21 cellular contexts compared by ENCODE assay signal in the genomic region with DNA sequence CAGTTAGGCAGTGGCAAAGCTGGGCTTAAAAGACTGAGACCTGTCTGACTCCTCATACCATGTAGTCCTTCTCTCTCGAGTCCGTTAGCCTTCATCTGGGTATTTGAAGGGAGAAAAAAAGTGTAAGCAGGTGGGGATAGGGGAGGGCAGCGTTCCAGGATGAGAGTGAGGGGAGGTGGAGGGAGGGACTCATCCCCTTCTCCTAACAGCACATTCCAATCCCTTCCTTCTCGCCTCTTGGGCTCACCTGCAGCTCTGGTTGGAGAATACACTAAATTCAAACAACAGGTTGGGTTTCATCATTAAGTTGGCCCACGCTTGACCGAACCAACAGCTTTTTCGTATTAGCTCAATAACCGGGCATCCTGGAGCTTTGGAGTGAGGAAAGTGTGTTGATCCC. TPM values are rescaled to one million over a fixed set of nuclear protein-coding genes. Genes with fewer than 3 reads are reported as not detected.
A peak's percentile ranks its signal among the peaks of the same experiment; 100 is the strongest.
DNase-seq lines count a peak whose midpoint lies in the region; ATAC-seq, FAIRE-seq and TF ChIP-seq lines count a peak whose summit lies in the region.
"Had no signal": no experiment of that assay in that cellular context is flagged by ENCODE, and none has a peak within 500 bp of the region (broad histone marks: within the 10 kb centered on the region; RNA-seq: fewer than 3 reads in every experiment).

No MANE protein-coding gene starts in this region.

- no peak overlapping the region for H2BK120ac ChIP-seq in H1 (replicated peaks; ENCODE audit: low read depth, low read length)

- H3K27ac Mint-ChIP-seq in CD14-positive monocyte: no peak overlapping the region
- no peak overlapping the region for H3K27ac Mint-ChIP-seq in stimulated activated effector memory CD8-positive, alpha-beta T cell treated with anti-CD3 and anti-CD28 coated beads, Interleukin-12 subunit alpha, Interleukin-12 subunit beta, amount 100 ng/mL, for 72 hours
- H3K27ac Mint-ChIP-seq: naive B cell had no signal

- H4K91ac ChIP-seq in H1 (replicated peaks; ENCODE audit: insufficient read length, low read length): no peak overlapping the region

- POLR2A ChIA-PET in H1 (lab: Charles Lee; ENCODE audit: partially characterized antibody): interaction anchor here (1.2 kb wide), 1 partner anchor 15 kb away, joined by 3 read pairs; no protein-coding TSS in a partner anchor
- POLR2A ChIA-PET in PC-3 (lab: Charles Lee; ENCODE audit: unreplicated experiment): no interaction called here

- no peak overlapping the region for H2AK5ac ChIP-seq in H1 (ENCODE audit: low read depth, low read length)

- H2BK5ac ChIP-seq in H1 (ENCODE audit: low read depth, low read length): no peak overlapping the region

- TF ChIP-seq CTCF in CD14-positive monocyte (IDR thresholded peaks at IDR 0.05) (no peak), H1 (IDR thresholded peaks at IDR 0.05; ENCODE audit: control extremely low read depth in 1 of 3, insufficient read depth in 1 of 3, low read depth in 1 of 3, low read length in 3 of 3) (no peak), stomach (IDR thresholded peaks at IDR 0.05) (no peak), PC-3 (conservative IDR thresholded peaks at IDR 0.05; ENCODE audit: low read depth, low read length) (no peak)

- H3K4me1 ChIP-seq in H1 (replicated peaks in 1 of 4; ENCODE audit: control insufficient read depth in 3 of 4, insufficient read depth in 4 of 4, low read length in 3 of 4) (peaks cover 5 to 34% (median 8%) of the 10 kb centered on the region in 4 experiments; a peak in 6 of 7 replicates), muscle layer of colon (ENCODE audit: insufficient read depth, low read length) (peaks cover 77% of the 10 kb centered on the region), stomach (peaks cover 11 to 86% (median 55%) of the 10 kb centered on the region in 4 donors), PC-3 (ENCODE audit: insufficient read depth, low read length) (peaks cover 10% of the 10 kb centered on the region)

- TF ChIP-seq EP300 in H1 (IDR thresholded peaks at IDR 0.05; ENCODE audit: borderline replicate concordance in 1 of 2, low read depth in 2 of 2, low read length in 2 of 2): no peak
- no peak for TF ChIP-seq EP300 in stomach (IDR thresholded peaks at IDR 0.05)

- no peaks in the 10 kb centered on the region for H3K9me2 ChIP-seq in PC-3 (replicated peaks; ENCODE audit: low read length)

- H3K4me2 ChIP-seq in H1 (ENCODE audit: insufficient read depth in 1 of 2, low read depth in 2 of 2, low read length in 2 of 2) (no peak overlapping the region), PC-3 (ENCODE audit: low read length) (no peak overlapping the region)

- H3K9ac ChIP-seq in H1 (replicated peaks in 1 of 4; ENCODE audit: extremely low read depth in 1 of 4, low read depth in 3 of 4, low read length in 3 of 4) (no peak overlapping the region), muscle layer of colon (ENCODE audit: low read length) (peak overlapping the region; percentile 29), PC-3 (ENCODE audit: low read length) (no peak overlapping the region)

- no peak overlapping the region for H2BK15ac ChIP-seq in H1 (ENCODE audit: low read length)

- no peak for ATAC-seq in stimulated activated effector memory CD8-positive, alpha-beta T cell treated with anti-CD3 and anti-CD28 coated beads, Interleukin-12 subunit alpha, Interleukin-12 subunit beta, amount 100 ng/mL, for 72 hours
- ATAC-seq in PC-3: no peak
- ATAC-seq: activated T-cell treated with anti-CD3 and anti-CD28 coated beads, Interleukin-2, amount 50 U/mL, for 4 hours; SK-N-SH treated with all-trans-retinoic acid at 6 μM for 48 hours had no signal

- DNase-seq in CD14-positive monocyte (ENCODE audit: low spot score) (peak; percentile 12), H1 (ENCODE audit: low read depth in 1 of 2, low spot score in 2 of 2) (no peak), stomach (no peak), head of caudate nucleus (no peak), AG08396 (ENCODE audit: low spot score) (no peak), PC-3 (no peak)
- DNase-seq in stimulated activated effector memory CD8-positive, alpha-beta T cell treated with anti-CD3 and anti-CD28 coated beads, Interleukin-12 subunit alpha, Interleukin-12 subunit beta, amount 100 ng/mL, for 72 hours (ENCODE audit: low spot score in 2 of 2): no peak
- DNase-seq: activated CD4-positive, alpha-beta T cell treated with anti-CD3 and anti-CD28 coated beads for 4 hours; activated T-cell treated with anti-CD3 and anti-CD28 coated beads, Interleukin-2, amount 50 U/mL, for 4 hours; cortex of kidney; H9; kidney; naive B cell; NCI-H187; NCI-H2171 treated with DMSO at 0.1 percent for 48 hours; NCI-H69; occipital lobe had no signal

- intact Hi-C loops in CD14-positive monocyte (cut with micrococcal nuclease): no loop called here
- intact Hi-C loops in stomach (cut with DNase I; ENCODE audit: low total_unique reads): no loop called here
- intact Hi-C loops in head of caudate nucleus (cut with DNase I): no loop called here
- intact Hi-C loops in PC-3 (cut with micrococcal nuclease): no loop called here

- no peak for FAIRE-seq in H1 (lab: Jason Lieb, UNC)
- FAIRE-seq: GM12891, HTR-8/SVneo, kidney had no signal

- no peaks in the 10 kb centered on the region for H3K9me3 Mint-ChIP-seq in CD14-positive monocyte
- no peaks in the 10 kb centered on the region for H3K9me3 Mint-ChIP-seq in stimulated activated effector memory CD8-positive, alpha-beta T cell treated with anti-CD3 and anti-CD28 coated beads, Interleukin-12 subunit alpha, Interleukin-12 subunit beta, amount 100 ng/mL, for 72 hours
- H3K9me3 Mint-ChIP-seq: activated T-cell treated with anti-CD3 and anti-CD28 coated beads, Interleukin-2, amount 50 U/mL, for 4 hours; H9 had no signal

- H2AFZ ChIP-seq in H1 (ENCODE audit: low read length): no peak overlapping the region
- no peak overlapping the region for H2AFZ ChIP-seq in PC-3 (ENCODE audit: low read length)

- H4K5ac ChIP-seq in H1 (ENCODE audit: insufficient read length, low read depth, low read length): no peak overlapping the region

- H3K18ac ChIP-seq in H1 (ENCODE audit: extremely low read depth, low read length): no peak overlapping the region

- H3K14ac ChIP-seq in H1 (ENCODE audit: insufficient read length): no peak overlapping the region

- peaks cover 21 to 38% (median 23%) of the 10 kb centered on the region in 3 donors for H3K27me3 Mint-ChIP-seq in CD14-positive monocyte (ENCODE audit: low read depth in 3 of 3)

- H4K20me1 ChIP-seq in H1 (replicated peaks in 1 of 2; ENCODE audit: control insufficient read depth in 1 of 2, insufficient read depth in 2 of 2, low read length in 2 of 2) (peaks cover 0 to 8% of the 10 kb centered on the region in 2 experiments), PC-3 (ENCODE audit: low read length) (0 out of 2 replicates have a peak, but pooled peaks cover 3% of the 10 kb centered on the region)

- H3K27me3 ChIP-seq in H1 (replicated peaks in 1 of 4; ENCODE audit: control insufficient read depth in 3 of 4, extremely low read depth in 1 of 4, insufficient read depth in 3 of 4, low read length in 3 of 4): peaks cover 0 to 24% (median 15%) of the 10 kb centered on the region in 4 experiments; a peak in 6 of 7 replicates
- H3K27me3 ChIP-seq in muscle layer of colon (ENCODE audit: control insufficient read depth in 1 of 2, insufficient read depth in 2 of 2, low read length in 2 of 2): no peaks in the 10 kb centered on the region
- peaks cover 0 to 20% (median 7%) of the 10 kb centered on the region in 3 donors for H3K27me3 ChIP-seq in stomach
- H3K27me3 ChIP-seq in PC-3 (ENCODE audit: low read length): peaks cover 9% of the 10 kb centered on the region; the same call in 1 of the 2 replicates

- no peak overlapping the region for H2BK12ac ChIP-seq in H1 (ENCODE audit: low read depth, low read length)

- H3K79me1 ChIP-seq in H1 (ENCODE audit: low read depth, low read length): no peaks in the 10 kb centered on the region

- TF ChIP-seq POLR2A in H1 (IDR thresholded peaks at IDR 0.05; ENCODE audit: control extremely low read depth in 1 of 2, low read depth in 2 of 2, low read length in 2 of 2) (no peak), stomach (IDR thresholded peaks at IDR 0.05) (no peak)

- no peak overlapping the region for H4K8ac ChIP-seq in H1 (ENCODE audit: extremely low read depth, insufficient read depth, low read length)

- no TSS peak for BruUV-seq in PC-3 (replicated peaks; lab: Mats Ljungman, UMichigan)

- no peak overlapping the region for H2BK20ac ChIP-seq in H1 (ENCODE audit: low read length)

- H3F3A ChIP-seq in PC-3 (ENCODE audit: low read length, unreplicated experiment): no peaks in the 10 kb centered on the region

- H3K56ac ChIP-seq in H1 (replicated peaks; ENCODE audit: insufficient read length, low read depth, low read length): no peak overlapping the region

- no peaks in the 10 kb centered on the region for H3K9me3 ChIP-seq in H1 (ENCODE audit: insufficient read depth in 2 of 2, low read depth in 1 of 2, low read length in 1 of 2)
- H3K9me3 ChIP-seq in muscle layer of colon (ENCODE audit: low read length): no peaks in the 10 kb centered on the region
- H3K9me3 ChIP-seq in stomach: no peaks in the 10 kb centered on the region
- no peaks in the 10 kb centered on the region for H3K9me3 ChIP-seq in PC-3 (ENCODE audit: low read length)

- H3K4me3 ChIP-seq in H1 (ENCODE audit: extremely low read depth in 1 of 4, insufficient read depth in 2 of 4, low read depth in 3 of 4, low read length in 4 of 4): no peak overlapping the region
- no peak overlapping the region for H3K4me3 ChIP-seq in muscle layer of colon (ENCODE audit: low read depth in 1 of 2, low read length in 2 of 2)
- no peak overlapping the region for H3K4me3 ChIP-seq in stomach
- H3K4me3 ChIP-seq in PC-3 (ENCODE audit: low read length): no peak overlapping the region

- peaks cover 57% of the 10 kb centered on the region for H3K4me1 Mint-ChIP-seq in CD14-positive monocyte
- H3K4me1 Mint-ChIP-seq in stimulated activated effector memory CD8-positive, alpha-beta T cell treated with anti-CD3 and anti-CD28 coated beads, Interleukin-12 subunit alpha, Interleukin-12 subunit beta, amount 100 ng/mL, for 72 hours: peaks cover 6% of the 10 kb centered on the region

- peaks cover 7% of the 10 kb centered on the region; the same call in 1 of the 2 replicates for H3K23me2 ChIP-seq in H1 (ENCODE audit: low read depth, low read length)

- H3K4ac ChIP-seq in H1 (replicated peaks; ENCODE audit: insufficient read length, low read depth, low read length): peak overlapping the region; percentile 13

- H3K4me3 Mint-ChIP-seq in CD14-positive monocyte: no peak overlapping the region
- no peak overlapping the region for H3K4me3 Mint-ChIP-seq in stimulated activated effector memory CD8-positive, alpha-beta T cell treated with anti-CD3 and anti-CD28 coated beads, Interleukin-12 subunit alpha, Interleukin-12 subunit beta, amount 100 ng/mL, for 72 hours
- H3K4me3 Mint-ChIP-seq: activated T-cell treated with anti-CD3 and anti-CD28 coated beads, Interleukin-2, amount 50 U/mL, for 4 hours; H9 had no signal

- TF ChIP-seq RAD21 in H1 (IDR thresholded peaks at IDR 0.05 in 1 of 2, conservative IDR thresholded peaks at IDR 0.05 in 1 of 2; ENCODE audit: low read depth in 2 of 2, low read length in 2 of 2): no peak

- H3K36me3 Mint-ChIP-seq in CD14-positive monocyte: peaks cover 0 to 9% of the 10 kb centered on the region in 2 donors
- no peaks in the 10 kb centered on the region for H3K36me3 Mint-ChIP-seq in stimulated activated effector memory CD8-positive, alpha-beta T cell treated with anti-CD3 and anti-CD28 coated beads, Interleukin-12 subunit alpha, Interleukin-12 subunit beta, amount 100 ng/mL, for 72 hours
- H3K36me3 Mint-ChIP-seq: naive B cell had no signal

- WGBS in H1 (ENCODE audit: extremely low coverage in 1 of 2, insufficient coverage in 1 of 2, insufficient read length in 1 of 2, insufficient replicate concordance in 2 of 2, low coverage in 1 of 2, low lambda C conversion rate in 2 of 2, missing lambda C conversion rate in 1 of 2), 2 experiments: 83% methylated on average over 7 of the region's 8 CpGs; no CpG with 5 or more reads in 1 of the 2 experiments
- 75 to 86% (median 79%) methylated on average over 8 of the region's 8 CpGs for WGBS in stomach, 5 donors

- H3K36me3 ChIP-seq in H1 (ENCODE audit: control insufficient read depth in 2 of 4, insufficient read depth in 4 of 4, low read length in 3 of 4) (no peaks in the 10 kb centered on the region), muscle layer of colon (ENCODE audit: insufficient read depth, low read length) (peaks cover 28% of the 10 kb centered on the region), stomach (no peaks in the 10 kb centered on the region), PC-3 (ENCODE audit: low read depth, low read length) (no peaks in the 10 kb centered on the region)

- H3K79me2 ChIP-seq in H1 (ENCODE audit: control insufficient read depth in 1 of 2, insufficient read depth in 2 of 2, low read length in 2 of 2) (no peaks in the 10 kb centered on the region), PC-3 (ENCODE audit: low read length) (no peaks in the 10 kb centered on the region)

- H3K27ac ChIP-seq in H1 (ENCODE audit: low read depth, low read length): no peak overlapping the region
- peak overlapping the region; percentile 96 for H3K27ac ChIP-seq in muscle layer of colon (ENCODE audit: low read depth, low read length)
- peak overlapping the region in 4 of 5 donors; percentile 33 to 62 (median 48) for H3K27ac ChIP-seq in stomach
- no peak overlapping the region for H3K27ac ChIP-seq in PC-3 (ENCODE audit: low read length)

- no peak overlapping the region for H3K23ac ChIP-seq in H1 (ENCODE audit: insufficient read length)

- CTCF ChIA-PET in H1 (lab: Charles Lee; ENCODE audit: partially characterized antibody) (interaction anchor here (1.0 to 12.3 kb wide), 6 partner anchors 22 to 165 kb away, joined by 3 to 164 read pairs (median 18); no protein-coding TSS in a partner anchor), PC-3 (lab: Charles Lee) (no interaction called here)

RNA-seq across cellular contexts. Expression of a gene that starts 3.6 kb away (rescaled TPM):
- polyA plus RNA-seq in CD14-positive monocyte (not detected), H1 (2011; rRNA removed) (3.3 and 5.4 TPM in 2 replicates), stomach (1 to 10 TPM; 2.7 to 7.3 (median 4.2) TPM)
- 5.7 and 6.1 TPM in 2 replicates for total RNA-seq in H1 (2021; fragmentation: NEBNext Ultra II Directional; extraction: Animal tissue kit (Norgen Biotek cat#: 25700))
- polyA plus RNA-seq in H1 (2011; cell fraction: cytosol; rRNA removed): 4.8 TPM
- polyA plus RNA-seq in H1 (2011; cell fraction: nucleus; rRNA removed): 15.7 TPM
- 4.5 to 5.3 TPM (median 4.5 TPM) in 4 replicates for polyA plus RNA-seq in H1 (2012, experiment 1 of 2)
- 4.2 TPM for polyA plus RNA-seq in H1 (2012, experiment 2 of 2)
- 2.9 TPM for polyA plus RNA-seq in H1 (2013, experiment 1 of 2)
- polyA plus RNA-seq in H1 (2013, experiment 2 of 2): 2.8 TPM
- polyA minus RNA-seq in H1 (2011; rRNA and poly(A)+ RNA removed): 3.9 and 4.0 TPM in 2 replicates
- polyA minus RNA-seq in H1 (2011; cell fraction: cytosol; rRNA and poly(A)+ RNA removed): 5.5 TPM
- 4.4 TPM for polyA minus RNA-seq in H1 (2011; cell fraction: nucleus; rRNA and poly(A)+ RNA removed)
- total RNA-seq in stomach (10 to 100 TPM in 4 of 5 donors, 1 to 10 TPM in 1; 9.1 to 60.3 (median 17.4) TPM), PC-3 (2014; rRNA removed) (0.95 and 2.5 TPM in 2 replicates)

Comparison
In these comparisons a context has a peak if more than half of its experiments do, and no peak if none do; other contexts are left out.
1. H3K27ac ChIP-seq: peak in muscle layer of colon (single experiment) and stomach (4 of 5); none in H1 (single experiment) and PC-3 (single experiment).